ENCODE assay signal across 11 cellular contexts in genomic region chr4:1217366-1217765, GRCh38. TPM values are rescaled to one million over a fixed set of nuclear protein-coding genes. Genes with fewer than 3 reads are reported as not detected.
DNase-seq lines count a peak whose midpoint lies in the region; ATAC-seq and TF ChIP-seq lines count a peak whose summit lies in the region.
"Had no signal": no experiment of that assay in that cellular context is flagged by ENCODE, and none has a peak within 500 bp of the region (broad histone marks: within the 10 kb centered on the region; RNA-seq: fewer than 3 reads in every experiment).

No MANE protein-coding gene starts in this region.

- no peak for DNase-seq in activated T-cell treated with anti-CD3 and anti-CD28 coated beads, Interleukin-2, amount 50 U/mL, for 72 hours
- DNase-seq in activated T-cell treated with anti-CD3 and anti-CD28 coated beads, Interleukin-2, amount 50 U/mL, for 48 hours, result no peak
- DNase-seq in Peyer's patch (no peak), HPDE6-E6E7 (ENCODE audit: extremely low spot score) (no peak)
- DNase-seq in effector memory CD4-positive, alpha-beta T cell, result no peak
- no peak for DNase-seq in stimulated activated naive CD8-positive, alpha-beta T cell treated with anti-CD3 and anti-CD28 coated beads, Interleukin-15, amount 100 ng/mL, for 72 hours
- DNase-seq in activated effector memory CD4-positive, alpha-beta T cell treated with Interleukin-2 at 50 U/mL for 16 hours, result no peak
- DNase-seq: GOT3, pancreas had no signal

- H3K4me3 ChIP-seq in Peyer's patch, result peak overlapping the region in 2 of 4 donors; percentile 1 to 32
- peak overlapping the region; percentile 41 for H3K4me3 ChIP-seq in effector memory CD4-positive, alpha-beta T cell (ENCODE audit: insufficient read depth, low read depth, low read length, poor library complexity, severe bottlenecking)
- H3K4me3 ChIP-seq: pancreas, SJSA1 had no signal

- no peak for TF ChIP-seq CTCF in Peyer's patch (IDR thresholded peaks at IDR 0.05)

- peak overlapping the region; percentile 80 for H3K27ac Mint-ChIP-seq in activated T-cell treated with anti-CD3 and anti-CD28 coated beads, Interleukin-2, amount 50 U/mL, for 72 hours
- peak overlapping the region; percentile 74 to 90 for H3K27ac Mint-ChIP-seq in stimulated activated naive CD8-positive, alpha-beta T cell treated with anti-CD3 and anti-CD28 coated beads, Interleukin-15, amount 100 ng/mL, for 72 hours

- no peak for TF ChIP-seq POLR2A in Peyer's patch (IDR thresholded peaks at IDR 0.05)

- ATAC-seq in activated T-cell treated with anti-CD3 and anti-CD28 coated beads, Interleukin-2, amount 50 U/mL, for 72 hours (replicated peaks in 1 of 2), result no peak
- ATAC-seq in stimulated activated naive CD8-positive, alpha-beta T cell treated with anti-CD3 and anti-CD28 coated beads, Interleukin-15, amount 100 ng/mL, for 72 hours, result no peak
- no peak for ATAC-seq in GM18873 (IDR thresholded peaks at IDR 0.05; ENCODE audit: low FRiP score, unreplicated experiment)
- ATAC-seq: pancreas had no signal

- peaks cover 6 to 22% of the 10 kb centered on the region in 2 donors for H3K36me3 Mint-ChIP-seq in activated T-cell treated with anti-CD3 and anti-CD28 coated beads, Interleukin-2, amount 50 U/mL, for 72 hours (ENCODE audit: insufficient read depth in 2 of 2)

- H3K4me3 Mint-ChIP-seq in activated T-cell treated with anti-CD3 and anti-CD28 coated beads, Interleukin-2, amount 50 U/mL, for 72 hours, result peak overlapping the region; percentile 68 to 72
- peak overlapping the region; percentile 75 to 82 for H3K4me3 Mint-ChIP-seq in stimulated activated naive CD8-positive, alpha-beta T cell treated with anti-CD3 and anti-CD28 coated beads, Interleukin-15, amount 100 ng/mL, for 72 hours

- H3K27me3 ChIP-seq in Peyer's patch, result no peaks in the 10 kb centered on the region
- no peaks in the 10 kb centered on the region for H3K27me3 ChIP-seq in effector memory CD4-positive, alpha-beta T cell (replicated peaks; ENCODE audit: control insufficient read depth, insufficient read depth, low read length, poor library complexity, severe bottlenecking)
- H3K27me3 ChIP-seq: pancreas, SJSA1 had no signal

- H3K36me3 ChIP-seq in Peyer's patch, result peaks cover 0 to 81% (median 0%) of the 10 kb centered on the region in 3 donors
- peaks cover 44% of the 10 kb centered on the region for H3K36me3 ChIP-seq in effector memory CD4-positive, alpha-beta T cell (ENCODE audit: control insufficient read depth, insufficient read depth, low read length)

- peak overlapping the region; percentile 40 to 70 (median 63) for H3K27ac ChIP-seq in Peyer's patch
- peak overlapping the region; percentile 42 for H3K27ac ChIP-seq in effector memory CD4-positive, alpha-beta T cell (ENCODE audit: insufficient read depth, low read length, poor library complexity, severe bottlenecking)
- H3K27ac ChIP-seq: pancreas, SJSA1 had no signal

- H3K27me3 Mint-ChIP-seq in activated T-cell treated with anti-CD3 and anti-CD28 coated beads, Interleukin-2, amount 50 U/mL, for 72 hours (ENCODE audit: low read depth), result no peaks in the 10 kb centered on the region
- no peaks in the 10 kb centered on the region for H3K27me3 Mint-ChIP-seq in stimulated activated naive CD8-positive, alpha-beta T cell treated with anti-CD3 and anti-CD28 coated beads, Interleukin-15, amount 100 ng/mL, for 72 hours

- H3K4me1 Mint-ChIP-seq in activated T-cell treated with anti-CD3 and anti-CD28 coated beads, Interleukin-2, amount 50 U/mL, for 72 hours (ENCODE audit: low read depth), result peaks cover 34% of the 10 kb centered on the region
- peaks cover 48% of the 10 kb centered on the region for H3K4me1 Mint-ChIP-seq in stimulated activated naive CD8-positive, alpha-beta T cell treated with anti-CD3 and anti-CD28 coated beads, Interleukin-15, amount 100 ng/mL, for 72 hours

- no peaks in the 10 kb centered on the region for H3K9me3 Mint-ChIP-seq in activated T-cell treated with anti-CD3 and anti-CD28 coated beads, Interleukin-2, amount 50 U/mL, for 72 hours
- H3K9me3 Mint-ChIP-seq in stimulated activated naive CD8-positive, alpha-beta T cell treated with anti-CD3 and anti-CD28 coated beads, Interleukin-15, amount 100 ng/mL, for 72 hours, result no peaks in the 10 kb centered on the region

- H3K4me1 ChIP-seq in Peyer's patch, result peaks cover 6 to 38% (median 28%) of the 10 kb centered on the region in 4 donors
- peaks cover 24% of the 10 kb centered on the region for H3K4me1 ChIP-seq in effector memory CD4-positive, alpha-beta T cell (ENCODE audit: control insufficient read depth, insufficient read depth, low read length, poor library complexity, severe bottlenecking)
- H3K4me1 ChIP-seq: SJSA1 had no signal

- no peaks in the 10 kb centered on the region for H3K9me3 ChIP-seq in Peyer's patch
- no peaks in the 10 kb centered on the region for H3K9me3 ChIP-seq in effector memory CD4-positive, alpha-beta T cell (ENCODE audit: control insufficient read depth, low read length)
- H3K9me3 ChIP-seq: pancreas, SJSA1 had no signal

RNA-seq across cellular contexts. Expression of gene CTBP1, which starts 31.6 kb away (rescaled TPM):
- 100 to 1,000 TPM; 182 to 190 TPM for total RNA-seq in activated T-cell treated with anti-CD3 and anti-CD28 coated beads, Interleukin-2, amount 50 U/mL, for 72 hours
- 100 to 1,000 TPM; 245 to 371 (median 288) TPM for total RNA-seq in Peyer's patch

RNA-seq across cellular contexts. Expression of gene SPON2, which starts 45.0 kb away (rescaled TPM):
- total RNA-seq in activated T-cell treated with anti-CD3 and anti-CD28 coated beads, Interleukin-2, amount 50 U/mL, for 72 hours, result 1 to 10 TPM; 7.0 to 8.2 TPM
- 100 to 1,000 TPM in 3 of 4 donors, 10 to 100 TPM in 1; 64.3 to 519 (median 165) TPM for total RNA-seq in Peyer's patch

Comparison
In these comparisons a context has a peak if more than half of its experiments do, and no peak if none do; other contexts are left out.
1. RNA of gene SPON2, which starts 45.0 kb away (total RNA-seq): 64.3 to 519 TPM in Peyer's patch; 7.0 to 8.2 TPM in activated T-cell treated with anti-CD3 and anti-CD28 coated beads, Interleukin-2, amount 50 U/mL, for 72 hours; every median in the first group is over 4 times any median in the second.